ENCODE assay signal across 13 cellular contexts in genomic region chr1:21901473-21901847, GRCh38. TPM values are rescaled to one million over a fixed set of nuclear protein-coding genes. Genes with fewer than 3 reads are reported as not detected.
A peak's percentile ranks its signal among the peaks of the same experiment; 100 is the strongest.
DNase-seq lines count a peak whose midpoint lies in the region; ATAC-seq, FAIRE-seq and TF ChIP-seq lines count a peak whose summit lies in the region.
"Had no signal": no experiment of that assay in that cellular context is flagged by ENCODE, and none has a peak within 500 bp of the region (broad histone marks: within the 10 kb centered on the region; RNA-seq: fewer than 3 reads in every experiment).

No MANE protein-coding gene starts in this region.

- H3K27me3 ChIP-seq in H1 (replicated peaks in 1 of 4; ENCODE audit: control insufficient read depth in 3 of 4, extremely low read depth in 1 of 4, insufficient read depth in 3 of 4, low read length in 3 of 4) = no peaks in the 10 kb centered on the region
- H3K27me3 ChIP-seq in mucosa of rectum (ENCODE audit: control insufficient read depth in 2 of 2, insufficient read depth in 2 of 2, low read length in 2 of 2) = no peaks in the 10 kb centered on the region
- H3K27me3 ChIP-seq in tibial artery = no peaks in the 10 kb centered on the region

- no peak overlapping the region for H3K14ac ChIP-seq in H1 (ENCODE audit: insufficient read length)

- H3K36me3 ChIP-seq in H1 (ENCODE audit: control insufficient read depth in 2 of 4, insufficient read depth in 4 of 4, low read length in 3 of 4) = no peaks in the 10 kb centered on the region; a peak in 3 of 8 replicates
- no peaks in the 10 kb centered on the region for H3K36me3 ChIP-seq in mucosa of rectum (ENCODE audit: control insufficient read depth in 2 of 2, insufficient read depth in 2 of 2, low read length in 2 of 2)
- H3K36me3 ChIP-seq in tibial artery = peaks cover 0 to under 1% (median 0%) of the 10 kb centered on the region in 3 donors

- DNase-seq in HFFc6 = peak; percentile 34
- no peak for DNase-seq in H1 (ENCODE audit: low read depth in 1 of 2, low spot score in 2 of 2)
- DNase-seq in tibial artery = peak; percentile 55 to 85
- no peak for DNase-seq in effector CD8-positive, alpha-beta T cell (lab: John Stamatoyannopoulos, UW)
- DNase-seq in posterior cingulate gyrus = no peak
- no peak for DNase-seq in activated naive CD4-positive, alpha-beta T cell treated with Interleukin-2 at 50 U/mL for 16 hours
- DNase-seq: activated CD4-positive, alpha-beta T cell treated with anti-CD3 and anti-CD28 coated beads, Interleukin-2, amount 10 ng/mL, durations not matched to agents 24 days and 14 days; activated naive CD8-positive, alpha-beta T cell treated with anti-CD3 and anti-CD28 coated beads, Interleukin-2, amount 10 ng/mL, durations not matched to agents 7 days and 5 days; NCI-H187 treated with DMSO at 0.1 percent for 48 hours; stimulated activated CD4-positive, alpha-beta T cell treated with anti-CD3 and anti-CD28 coated beads, Interleukin-2, amount 100 ng/mL, for 24 hours had no signal

- peaks cover 2% of the 10 kb centered on the region; the same call in 1 of the 2 replicates for H3K27me3 Mint-ChIP-seq in HFFc6 (ENCODE audit: insufficient read depth)
- H3K27me3 Mint-ChIP-seq: activated CD4-positive, alpha-beta T cell treated with anti-CD3 and anti-CD28 coated beads, Interleukin-2, amount 10 ng/mL, durations not matched to agents 24 days and 14 days had no signal

- H2BK15ac ChIP-seq in H1 (ENCODE audit: low read length) = no peak overlapping the region

- no peak overlapping the region for H3K4me3 ChIP-seq in H1 (ENCODE audit: extremely low read depth in 1 of 4, insufficient read depth in 2 of 4, low read depth in 3 of 4, low read length in 4 of 4)
- no peak overlapping the region for H3K4me3 ChIP-seq in mucosa of rectum (ENCODE audit: low read length in 2 of 2)
- H3K4me3 ChIP-seq in tibial artery = peak overlapping the region in 1 of 2 donors; percentile 13

- TF ChIP-seq EP300 in H1 (IDR thresholded peaks at IDR 0.05; ENCODE audit: borderline replicate concordance in 1 of 2, low read depth in 2 of 2, low read length in 2 of 2) = no peak

- no peak overlapping the region for H3K4me3 Mint-ChIP-seq in HFFc6
- H3K4me3 Mint-ChIP-seq: activated CD4-positive, alpha-beta T cell treated with anti-CD3 and anti-CD28 coated beads, Interleukin-2, amount 10 ng/mL, durations not matched to agents 24 days and 14 days; activated naive CD8-positive, alpha-beta T cell treated with anti-CD3 and anti-CD28 coated beads, Interleukin-2, amount 10 ng/mL, durations not matched to agents 7 days and 5 days; memory B cell had no signal

- H3K23ac ChIP-seq in H1 (ENCODE audit: insufficient read length) = no peak overlapping the region

- peaks cover 0 to 14% (median 7%) of the 10 kb centered on the region in 4 experiments; a peak in 3 of 7 replicates for H3K4me1 ChIP-seq in H1 (replicated peaks in 1 of 4; ENCODE audit: control insufficient read depth in 3 of 4, insufficient read depth in 4 of 4, low read length in 3 of 4)
- peaks cover 80 to 88% of the 10 kb centered on the region in 2 donors for H3K4me1 ChIP-seq in mucosa of rectum (ENCODE audit: control insufficient read depth in 2 of 2, insufficient read depth in 2 of 2, low read length in 2 of 2)
- H3K4me1 ChIP-seq in tibial artery = peaks cover 28 to 100% (median 100%) of the 10 kb centered on the region in 4 donors

- H3K79me1 ChIP-seq in H1 (ENCODE audit: low read depth, low read length) = no peaks in the 10 kb centered on the region; the same call in 1 of the 2 replicates

- TF ChIP-seq CTCF in HFFc6 (IDR thresholded peaks at IDR 0.05) (no peak), H1 (IDR thresholded peaks at IDR 0.05; ENCODE audit: control extremely low read depth in 1 of 3, insufficient read depth in 1 of 3, low read depth in 1 of 3, low read length in 3 of 3) (no peak), tibial artery (IDR thresholded peaks at IDR 0.05) (peak in 1 of 2 experiments; percentile 22)

- no peak overlapping the region; the same call in 1 of the 2 replicates for H3K18ac ChIP-seq in H1 (ENCODE audit: extremely low read depth, low read length)

- H2BK5ac ChIP-seq in H1 (ENCODE audit: low read depth, low read length) = peak overlapping the region; percentile 75

- H3K36me3 Mint-ChIP-seq in HFFc6 (ENCODE audit: low read depth) = peaks cover 15% of the 10 kb centered on the region
- H3K36me3 Mint-ChIP-seq: activated naive CD8-positive, alpha-beta T cell treated with anti-CD3 and anti-CD28 coated beads, Interleukin-2, amount 10 ng/mL, durations not matched to agents 7 days and 5 days; memory B cell had no signal

- H2AFZ ChIP-seq in H1 (ENCODE audit: low read length) = no peak overlapping the region

- no peak overlapping the region for H2BK20ac ChIP-seq in H1 (ENCODE audit: low read length)

- POLR2A ChIA-PET in H1 (lab: Charles Lee; ENCODE audit: partially characterized antibody) = interaction anchor here (0.7 to 1.4 kb wide), 3 partner anchors 14 to 48 kb away, joined by 3 to 5 read pairs (median 3); no protein-coding TSS in a partner anchor

- no peak overlapping the region for H3K27ac ChIP-seq in H1 (ENCODE audit: low read depth, low read length)
- H3K27ac ChIP-seq in mucosa of rectum (ENCODE audit: low read depth in 2 of 2, low read length in 2 of 2) = peak overlapping the region; percentile 55 to 67
- H3K27ac ChIP-seq in tibial artery = peak overlapping the region; percentile 96 to 97

- no peak for TF ChIP-seq RAD21 in H1 (IDR thresholded peaks at IDR 0.05 in 1 of 2, conservative IDR thresholded peaks at IDR 0.05 in 1 of 2; ENCODE audit: low read depth in 2 of 2, low read length in 2 of 2)

- no peak for ATAC-seq in HG03354 (IDR thresholded peaks at IDR 0.05; ENCODE audit: poor library complexity, severe bottlenecking, unreplicated experiment)

- peak overlapping the region; percentile 83 for H3K27ac Mint-ChIP-seq in HFFc6
- H3K27ac Mint-ChIP-seq: activated CD4-positive, alpha-beta T cell treated with anti-CD3 and anti-CD28 coated beads, Interleukin-2, amount 10 ng/mL, durations not matched to agents 24 days and 14 days; activated naive CD8-positive, alpha-beta T cell treated with anti-CD3 and anti-CD28 coated beads, Interleukin-2, amount 10 ng/mL, durations not matched to agents 7 days and 5 days; memory B cell had no signal

- FAIRE-seq in H1 (lab: Jason Lieb, UNC) = no peak

- no peak overlapping the region for H3K4ac ChIP-seq in H1 (replicated peaks; ENCODE audit: insufficient read length, low read depth, low read length)

- H3K9ac ChIP-seq in H1 (replicated peaks in 1 of 4; ENCODE audit: extremely low read depth in 1 of 4, low read depth in 3 of 4, low read length in 3 of 4) = no peak overlapping the region
- H3K9ac ChIP-seq in mucosa of rectum (ENCODE audit: low read depth in 1 of 2, low read length in 2 of 2) = peak overlapping the region in 1 of 2 donors; percentile 21

- no peak overlapping the region for H4K91ac ChIP-seq in H1 (replicated peaks; ENCODE audit: insufficient read length, low read length)

- CTCF ChIA-PET in H1 (lab: Charles Lee; ENCODE audit: partially characterized antibody) = interaction anchor here (1.0 to 1.7 kb wide), 6 partner anchors 19 to 122 kb away, joined by 3 to 5 read pairs (median 4); no protein-coding TSS in a partner anchor

- 86% methylated on average over 5 of the region's 5 CpGs; no CpG with 5 or more reads in 1 of the 2 experiments for WGBS in H1 (ENCODE audit: extremely low coverage in 1 of 2, insufficient coverage in 1 of 2, insufficient read length in 1 of 2, insufficient replicate concordance in 2 of 2, low coverage in 1 of 2, low lambda C conversion rate in 2 of 2, missing lambda C conversion rate in 1 of 2), 2 experiments

- intact Hi-C loops in tibial artery (cut with DNase I; ENCODE audit: low total_unique reads) = loop anchor here (5.0 kb wide), 1 partner anchor 41 kb away; no protein-coding TSS in a partner anchor
- intact Hi-C loops in posterior cingulate gyrus (cut with DNase I) = no loop called here

- H4K20me1 ChIP-seq in H1 (replicated peaks in 1 of 2; ENCODE audit: control insufficient read depth in 1 of 2, insufficient read depth in 2 of 2, low read length in 2 of 2) = peaks cover 3 to 10% of the 10 kb centered on the region in 2 experiments

- H3K4me1 Mint-ChIP-seq in HFFc6 (ENCODE audit: low read depth) = peaks cover 83% of the 10 kb centered on the region
- H3K4me1 Mint-ChIP-seq: memory B cell had no signal

- H3K9me3 ChIP-seq in H1 (ENCODE audit: insufficient read depth in 2 of 2, low read depth in 1 of 2, low read length in 1 of 2) (no peaks in the 10 kb centered on the region), mucosa of rectum (ENCODE audit: control insufficient read depth in 2 of 2, low read length in 2 of 2) (no peaks in the 10 kb centered on the region), tibial artery (no peaks in the 10 kb centered on the region)

- peaks cover 2% of the 10 kb centered on the region for H3K23me2 ChIP-seq in H1 (ENCODE audit: low read depth, low read length)

- no peak overlapping the region for H2BK12ac ChIP-seq in H1 (ENCODE audit: low read depth, low read length)

- H3K79me2 ChIP-seq in H1 (ENCODE audit: control insufficient read depth in 1 of 2, insufficient read depth in 2 of 2, low read length in 2 of 2) = no peaks in the 10 kb centered on the region; a peak in 2 of 4 replicates

- no peak overlapping the region for H3K56ac ChIP-seq in H1 (replicated peaks; ENCODE audit: insufficient read length, low read depth, low read length)

- no peak overlapping the region for H2AK5ac ChIP-seq in H1 (ENCODE audit: low read depth, low read length)

- H3K9me3 Mint-ChIP-seq in HFFc6 = no peaks in the 10 kb centered on the region
- H3K9me3 Mint-ChIP-seq: activated CD4-positive, alpha-beta T cell treated with anti-CD3 and anti-CD28 coated beads, Interleukin-2, amount 10 ng/mL, durations not matched to agents 24 days and 14 days; activated naive CD8-positive, alpha-beta T cell treated with anti-CD3 and anti-CD28 coated beads, Interleukin-2, amount 10 ng/mL, durations not matched to agents 7 days and 5 days; memory B cell had no signal

- no peak for TF ChIP-seq POLR2A in H1 (IDR thresholded peaks at IDR 0.05; ENCODE audit: control extremely low read depth in 1 of 2, low read depth in 2 of 2, low read length in 2 of 2)

- H2BK120ac ChIP-seq in H1 (replicated peaks; ENCODE audit: low read depth, low read length) = no peak overlapping the region

- no peak overlapping the region for H4K5ac ChIP-seq in H1 (ENCODE audit: insufficient read length, low read depth, low read length)

- no peak overlapping the region for H3K4me2 ChIP-seq in H1 (ENCODE audit: insufficient read depth in 1 of 2, low read depth in 2 of 2, low read length in 2 of 2)

- H4K8ac ChIP-seq in H1 (ENCODE audit: extremely low read depth, insufficient read depth, low read length) = peak overlapping the region; percentile 28; the same call in 1 of the 2 replicates

RNA-seq across cellular contexts. Expression of gene HSPG2, which starts 35.6 kb away (rescaled TPM):
- 100 to 1,000 TPM; 275 to 430 (median 297) TPM for total RNA-seq in HFFc6 (2021; fragmentation: NEBNext Ultra II Directional; extraction: Animal tissue kit (Norgen Biotek cat#: 25700))
- 108 and 111 TPM in 2 replicates for total RNA-seq in H1 (2021; fragmentation: NEBNext Ultra II Directional; extraction: Animal tissue kit (Norgen Biotek cat#: 25700))
- 17.8 and 27.7 TPM in 2 replicates for polyA plus RNA-seq in H1 (2011; rRNA removed)
- 17.0 TPM for polyA plus RNA-seq in H1 (2011; cell fraction: cytosol; rRNA removed)
- polyA plus RNA-seq in H1 (2011; cell fraction: nucleus; rRNA removed) = 113 TPM
- polyA plus RNA-seq in H1 (2012, experiment 1 of 2) = 41.0 to 91.2 TPM (median 79.8 TPM) in 4 replicates
- polyA plus RNA-seq in H1 (2012, experiment 2 of 2) = 63.7 TPM
- 65.5 TPM for polyA plus RNA-seq in H1 (2013, experiment 1 of 2)
- polyA plus RNA-seq in H1 (2013, experiment 2 of 2) = 40.5 TPM
- 27.8 and 28.3 TPM in 2 replicates for polyA minus RNA-seq in H1 (2011; rRNA and poly(A)+ RNA removed)
- polyA minus RNA-seq in H1 (2011; cell fraction: cytosol; rRNA and poly(A)+ RNA removed) = 68.4 TPM
- polyA minus RNA-seq in H1 (2011; cell fraction: nucleus; rRNA and poly(A)+ RNA removed) = 87.7 TPM

Comparison
In these comparisons a context has a peak if more than half of its experiments do, and no peak if none do; other contexts are left out.
1. DNase-seq: peak in HFFc6 (single experiment) and tibial artery (2 of 2); none in H1 (0 of 2), effector CD8-positive, alpha-beta T cell (single experiment), posterior cingulate gyrus (0 of 10) and activated naive CD4-positive, alpha-beta T cell treated with Interleukin-2 at 50 U/mL for 16 hours (single experiment).